ENCODE assay signal across 3 cellular contexts in genomic region chrX:19377799-19378198, GRCh38.
"Had no signal": no experiment of that assay in that cellular context is flagged by ENCODE, and none has a peak within 500 bp of the region (broad histone marks: within the 10 kb centered on the region; RNA-seq: fewer than 3 reads in every experiment).

No MANE protein-coding gene starts in this region.

- H3K4me3 ChIP-seq: GM12878 had no signal

- DNase-seq: GDM1, GF-D8 had no signal

- ATAC-seq: GM12878 had no signal
